2 cellular contexts compared by ENCODE assay signal in the genomic region with DNA sequence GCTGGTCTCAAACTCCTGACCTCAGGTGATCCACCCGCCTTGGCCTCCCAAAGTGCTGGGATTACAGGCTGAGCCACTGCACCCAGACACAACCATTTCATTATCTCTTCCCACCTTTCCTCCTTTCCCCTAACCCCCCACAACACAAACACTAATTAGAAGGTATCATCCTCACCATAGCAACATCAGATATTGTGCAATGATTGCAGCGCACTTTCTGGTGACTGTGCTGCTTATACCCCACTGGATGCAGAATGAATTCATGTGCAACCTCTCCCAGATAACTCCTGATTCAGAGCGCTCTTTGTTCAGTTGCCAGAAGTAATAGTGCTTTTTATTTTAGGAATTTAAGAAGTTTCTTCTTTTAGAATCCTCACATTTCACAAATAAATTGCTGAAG.
TF ChIP-seq lines count a peak whose summit lies in the region.

No MANE protein-coding gene starts in this region.

TF ChIP-seq in IMR-90, 13 proteins besides CTCF, POLR2A, EP300 and RAD21:
- TF ChIP-seq CEBPB (IDR thresholded peaks at IDR 0.05; ENCODE audit: low read depth, low read length) = peak; percentile 54

TF ChIP-seq in HepG2, 621 proteins besides CTCF, POLR2A, EP300 and RAD21:
- TF ChIP-seq CEBPB (IDR thresholded peaks at IDR 0.05; ENCODE audit: borderline replicate concordance, low read depth, low read length) = 0 out of 2 replicates have a peak, but pooled peaks have one; percentile 49
TF ChIP-seq in HepG2: peak in this region for 1; not testable (repeated sequence) for 620.
